ENCODE assay signal across 14 cellular contexts in genomic region chr6:28217890-28218289, GRCh38. TPM values are rescaled to one million over a fixed set of nuclear protein-coding genes. Genes with fewer than 3 reads are reported as not detected.
A peak's percentile ranks its signal among the peaks of the same experiment; 100 is the strongest.
DNase-seq lines count a peak whose midpoint lies in the region; ATAC-seq and TF ChIP-seq lines count a peak whose summit lies in the region.
"Had no signal": no experiment of that assay in that cellular context is flagged by ENCODE, and none has a peak within 500 bp of the region (broad histone marks: within the 10 kb centered on the region; RNA-seq: fewer than 3 reads in every experiment).

No MANE protein-coding gene starts in this region.

- H3K27ac Mint-ChIP-seq in T-helper 2 cell treated with Interferon-gamma antibody and Interleukin-4, amounts not matched to agents 5 μg/mL and 100 μg/mL, for 36 hours: no peak overlapping the region
- no peak overlapping the region for H3K27ac Mint-ChIP-seq in progenitor cell of endocrine pancreas

- H3K4me2 ChIP-seq in MM.1S (ENCODE audit: low read depth, low read length): peak overlapping the region; percentile 76; the same call in 1 of the 2 replicates

- 94% methylated on average over 12 of the region's 12 CpGs for WGBS in prostate gland

- no peak overlapping the region for H3K4me3 ChIP-seq in MM.1S (ENCODE audit: low read length)
- peak overlapping the region; percentile 71 to 75 for H3K4me3 ChIP-seq in duodenal mucosa (ENCODE audit: low read depth in 1 of 2, low read length in 2 of 2)
- no peak overlapping the region for H3K4me3 ChIP-seq in prostate gland

- no peak overlapping the region for H3K27ac ChIP-seq in MM.1S (ENCODE audit: low read length)
- H3K27ac ChIP-seq in duodenal mucosa (ENCODE audit: low read depth, low read length): no peak overlapping the region
- H3K27ac ChIP-seq in prostate gland: no peak overlapping the region

- DNase-seq in T-helper 2 cell treated with Interferon-gamma antibody and Interleukin-4, amounts not matched to agents 5 μg/mL and 100 μg/mL, for 36 hours (ENCODE audit: low spot score): no peak
- DNase-seq in T-helper 2 cell: no peak
- no peak for DNase-seq in MM.1S
- DNase-seq in progenitor cell of endocrine pancreas (ENCODE audit: low spot score, unreplicated experiment): no peak
- no peak for DNase-seq in HCEC 1CT
- no peak for DNase-seq in prostate gland (ENCODE audit: low spot score)
- DNase-seq: stimulated activated CD4-positive, alpha-beta T cell treated with anti-CD3 and anti-CD28 coated beads, Interleukin-2, amount 100 ng/mL, for 48 hours had no signal

- no peaks in the 10 kb centered on the region for H3K9me3 Mint-ChIP-seq in T-helper 2 cell treated with Interferon-gamma antibody and Interleukin-4, amounts not matched to agents 5 μg/mL and 100 μg/mL, for 36 hours
- H3K9me3 Mint-ChIP-seq in progenitor cell of endocrine pancreas (ENCODE audit: low read depth): peaks cover 5% of the 10 kb centered on the region

- H3K36me3 ChIP-seq in MM.1S (replicated peaks; ENCODE audit: insufficient read depth, low read length) (no peaks in the 10 kb centered on the region), duodenal mucosa (ENCODE audit: control insufficient read depth in 1 of 2, insufficient read depth in 2 of 2, low read length in 2 of 2) (no peaks in the 10 kb centered on the region), prostate gland (no peaks in the 10 kb centered on the region)
- H3K36me3 ChIP-seq: gastroesophageal sphincter, upper lobe of left lung had no signal

- H3K4me1 ChIP-seq in MM.1S (ENCODE audit: low read length) (no peaks in the 10 kb centered on the region), duodenal mucosa (ENCODE audit: control insufficient read depth in 1 of 2, insufficient read depth in 2 of 2, low read length in 2 of 2) (peaks cover 11 to 12% of the 10 kb centered on the region in 2 donors), prostate gland (replicated peaks) (no peaks in the 10 kb centered on the region)

- ATAC-seq in GM18867 (IDR thresholded peaks at IDR 0.05; ENCODE audit: unreplicated experiment): no peak

- H3K27me3 ChIP-seq in MM.1S (replicated peaks; ENCODE audit: insufficient read depth, low read length) (peaks cover 25% of the 10 kb centered on the region; the same call in 1 of the 2 replicates), duodenal mucosa (ENCODE audit: control insufficient read depth in 1 of 2, insufficient read depth in 2 of 2, low read length in 2 of 2) (peaks cover 14 to 34% of the 10 kb centered on the region in 2 donors), prostate gland (replicated peaks; ENCODE audit: insufficient read depth) (no peaks in the 10 kb centered on the region)

- H3K9me3 ChIP-seq in MM.1S (replicated peaks; ENCODE audit: insufficient read depth, low read length) (no peaks in the 10 kb centered on the region), duodenal mucosa (ENCODE audit: control insufficient read depth in 1 of 2, low read length in 2 of 2) (no peaks in the 10 kb centered on the region), prostate gland (no peaks in the 10 kb centered on the region)
- H3K9me3 ChIP-seq: gastroesophageal sphincter, upper lobe of left lung had no signal

- no peak overlapping the region for H3K9ac ChIP-seq in MM.1S (ENCODE audit: low read length)
- peak overlapping the region in 1 of 2 donors; percentile 39 for H3K9ac ChIP-seq in duodenal mucosa (ENCODE audit: low read depth in 1 of 2, low read length in 2 of 2)

- no peak for TF ChIP-seq POLR2A in prostate gland (IDR thresholded peaks at IDR 0.05)

- H3F3A ChIP-seq in MM.1S (ENCODE audit: insufficient read depth, low read length): peaks cover 9% of the 10 kb centered on the region; the same call in 1 of the 2 replicates

- TF ChIP-seq CTCF in MM.1S (IDR thresholded peaks at IDR 0.05; ENCODE audit: low read length) (no peak), progenitor cell of endocrine pancreas (IDR thresholded peaks at IDR 0.05; ENCODE audit: unreplicated experiment) (no peak), prostate gland (IDR thresholded peaks at IDR 0.05) (no peak)

- H3K4me3 Mint-ChIP-seq in T-helper 2 cell treated with Interferon-gamma antibody and Interleukin-4, amounts not matched to agents 5 μg/mL and 100 μg/mL, for 36 hours: peak overlapping the region; percentile 30
- peak overlapping the region; percentile 77 for H3K4me3 Mint-ChIP-seq in progenitor cell of endocrine pancreas (ENCODE audit: low read depth)

- peaks cover under 1% of the 10 kb centered on the region for H3K36me3 Mint-ChIP-seq in T-helper 2 cell treated with Interferon-gamma antibody and Interleukin-4, amounts not matched to agents 5 μg/mL and 100 μg/mL, for 36 hours (ENCODE audit: low read depth)
- no peaks in the 10 kb centered on the region for H3K36me3 Mint-ChIP-seq in progenitor cell of endocrine pancreas (ENCODE audit: insufficient read depth)

- no peaks in the 10 kb centered on the region for H4K20me1 ChIP-seq in MM.1S (ENCODE audit: insufficient read depth, low read length)

- intact Hi-C loops in prostate gland (cut with DNase I): no loop called here

- H2AFZ ChIP-seq in MM.1S (ENCODE audit: low read length): no peak overlapping the region

- H3K9me2 ChIP-seq in MM.1S (replicated peaks; ENCODE audit: insufficient read depth, low read length): no peaks in the 10 kb centered on the region

- H3K27me3 Mint-ChIP-seq in T-helper 2 cell treated with Interferon-gamma antibody and Interleukin-4, amounts not matched to agents 5 μg/mL and 100 μg/mL, for 36 hours (ENCODE audit: low read depth): peaks cover 75% of the 10 kb centered on the region
- peaks cover 58% of the 10 kb centered on the region for H3K27me3 Mint-ChIP-seq in progenitor cell of endocrine pancreas

- H3K4me1 Mint-ChIP-seq in T-helper 2 cell treated with Interferon-gamma antibody and Interleukin-4, amounts not matched to agents 5 μg/mL and 100 μg/mL, for 36 hours (ENCODE audit: low read depth): peaks cover 26% of the 10 kb centered on the region
- peaks cover 4% of the 10 kb centered on the region for H3K4me1 Mint-ChIP-seq in progenitor cell of endocrine pancreas (ENCODE audit: low read depth)

- no peaks in the 10 kb centered on the region for H3K79me2 ChIP-seq in MM.1S (ENCODE audit: low read length)

RNA-seq across cellular contexts. Expression of gene ZSCAN9, which starts 7.2 kb away (rescaled TPM):
- total RNA-seq in progenitor cell of endocrine pancreas: 38.5 and 40.1 TPM in 2 replicates
- 10 to 100 TPM; 16.7 to 17.3 TPM for total RNA-seq in prostate gland

RNA-seq across cellular contexts. Expression of gene ZKSCAN4, which starts 34.2 kb away (rescaled TPM):
- 9.0 and 9.2 TPM in 2 replicates for total RNA-seq in progenitor cell of endocrine pancreas
- total RNA-seq in prostate gland: 1 to 10 TPM; 2.7 to 5.8 TPM

RNA-seq across cellular contexts. Expression of gene NKAPL, which starts 41.2 kb away (rescaled TPM):
- 0.24 TPM in 1 of 2 replicates, not detected in the other for total RNA-seq in progenitor cell of endocrine pancreas
- 1 to 10 TPM in 1 of 2 donors, under 1 TPM in 1; 0.14 to 3.9 TPM for total RNA-seq in prostate gland
- total RNA-seq: A172, HT-29, RPMI7951 had no signal

RNA-seq across cellular contexts. Expression of gene ZSCAN26, which starts 49.1 kb away (rescaled TPM):
- 25.9 and 27.5 TPM in 2 replicates for total RNA-seq in progenitor cell of endocrine pancreas
- total RNA-seq in prostate gland: 10 to 100 TPM; 25.0 to 30.7 TPM

Comparison
In these comparisons a context has a peak if more than half of its experiments do, and no peak if none do; other contexts are left out.
1. H3K4me3 ChIP-seq: peak in duodenal mucosa (2 of 2); none in MM.1S (single experiment) and prostate gland (0 of 2).